In genomic region chr6:117481926-117482239, GRCh38 we compare ENCODE assay signal across 9 cellular contexts. TPM values are rescaled to one million over a fixed set of nuclear protein-coding genes. Genes with fewer than 3 reads are reported as not detected.
A peak's percentile ranks its signal among the peaks of the same experiment; 100 is the strongest.
DNase-seq lines count a peak whose midpoint lies in the region; ATAC-seq and TF ChIP-seq lines count a peak whose summit lies in the region.
"Had no signal": no experiment of that assay in that cellular context is flagged by ENCODE, and none has a peak within 500 bp of the region (broad histone marks: within the 10 kb centered on the region; RNA-seq: fewer than 3 reads in every experiment).

No MANE protein-coding gene starts in this region.

- no peak for TF ChIP-seq CTCF in PC-3 (conservative IDR thresholded peaks at IDR 0.05; ENCODE audit: low read depth, low read length)
- TF ChIP-seq CTCF in epithelial cell of proximal tubule (conservative IDR thresholded peaks at IDR 0.05; ENCODE audit: low read depth, low read length), result no peak
- TF ChIP-seq CTCF in psoas muscle (IDR thresholded peaks at IDR 0.05), result no peak

- intact Hi-C loops in PC-3 (cut with micrococcal nuclease) (loop anchor here (2.0 kb wide), 2 partner anchors 31 to 67 kb away; no protein-coding TSS in a partner anchor), psoas muscle (cut with DNase I) (loop anchor here (2.0 to 5.0 kb wide), 4 partner anchors 35 to 120 kb away; partner anchors contain the start of gene GOPC (in 1 of the 2))

- H3K79me2 ChIP-seq in PC-3 (ENCODE audit: low read length), result peaks cover 37% of the 10 kb centered on the region

- WGBS in psoas muscle, 3 donors, result 28 to 68% (median 40%) methylated on average over 2 of the region's 2 CpGs

- H3F3A ChIP-seq in PC-3 (ENCODE audit: low read length, unreplicated experiment), result no peaks in the 10 kb centered on the region

- CTCF ChIA-PET in PC-3 (lab: Charles Lee), result no interaction called here

- POLR2A ChIA-PET in PC-3 (lab: Charles Lee; ENCODE audit: unreplicated experiment), result no interaction called here

- peak; percentile 0 for ATAC-seq in GM18867 (IDR thresholded peaks at IDR 0.05; ENCODE audit: unreplicated experiment)
- ATAC-seq in PC-3, result no peak
- no peak for ATAC-seq in psoas muscle
- no peak for ATAC-seq in GM19467 (IDR thresholded peaks at IDR 0.05; ENCODE audit: unreplicated experiment)
- ATAC-seq in activated CD4-positive, CD25-positive, alpha-beta regulatory T cell treated with anti-CD3 and anti-CD28 coated beads, Interleukin-2, amount 50 U/mL, for 24 hours, result no peak

- peaks cover 23% of the 10 kb centered on the region for H3K4me1 ChIP-seq in PC-3 (ENCODE audit: insufficient read depth, low read length)
- H3K4me1 ChIP-seq in psoas muscle, result peaks cover 13% of the 10 kb centered on the region
- peaks cover 2% of the 10 kb centered on the region; the same call in 1 of the 2 replicates for H3K4me1 ChIP-seq in SJCRH30

- H3K9ac ChIP-seq in PC-3 (ENCODE audit: low read length), result no peak overlapping the region

- H3K36me3 ChIP-seq in PC-3 (ENCODE audit: low read depth, low read length), result peaks cover 3% of the 10 kb centered on the region; the same call in 1 of the 2 replicates
- no peaks in the 10 kb centered on the region for H3K36me3 ChIP-seq in psoas muscle (ENCODE audit: insufficient read depth in 1 of 2, low read depth in 1 of 2)
- H3K36me3 ChIP-seq in SJCRH30, result no peaks in the 10 kb centered on the region

- H3K27ac ChIP-seq in PC-3 (ENCODE audit: low read length), result no peak overlapping the region
- peak overlapping the region; percentile 93 for H3K27ac ChIP-seq in psoas muscle
- no peak overlapping the region for H3K27ac ChIP-seq in SJCRH30

- H3K4me2 ChIP-seq in PC-3 (ENCODE audit: low read length), result peak overlapping the region; percentile 75

- TSS peak; percentile 31 for BruUV-seq in PC-3 (replicated peaks; lab: Mats Ljungman, UMichigan)

- no peaks in the 10 kb centered on the region for H3K9me2 ChIP-seq in PC-3 (replicated peaks; ENCODE audit: low read length)

- H3K27me3 ChIP-seq in PC-3 (ENCODE audit: low read length) (no peaks in the 10 kb centered on the region), psoas muscle (ENCODE audit: insufficient read depth in 3 of 3, low read length in 2 of 3) (no peaks in the 10 kb centered on the region), SJCRH30 (no peaks in the 10 kb centered on the region)

- H3K9me3 ChIP-seq in PC-3 (ENCODE audit: low read length) (no peaks in the 10 kb centered on the region), psoas muscle (no peaks in the 10 kb centered on the region), SJCRH30 (replicated peaks) (no peaks in the 10 kb centered on the region)

- peak overlapping the region; percentile 85 for H2AFZ ChIP-seq in PC-3 (ENCODE audit: low read length)

- H4K20me1 ChIP-seq in PC-3 (ENCODE audit: low read length), result no peaks in the 10 kb centered on the region

- H3K4me3 ChIP-seq in PC-3 (ENCODE audit: low read length), result peak overlapping the region; percentile 62
- H3K4me3 ChIP-seq in epithelial cell of proximal tubule (ENCODE audit: low read depth, low read length), result peak overlapping the region; percentile 74
- H3K4me3 ChIP-seq in psoas muscle, result peak overlapping the region; percentile 88
- H3K4me3 ChIP-seq in SJCRH30, result no peak overlapping the region

- DNase-seq in PC-3 (no peak), epithelial cell of proximal tubule (ENCODE audit: low read depth) (no peak), psoas muscle (no peak), A172 (ENCODE audit: low spot score) (no peak), SJCRH30 (no peak)

RNA-seq across cellular contexts. Expression of gene DCBLD1, which starts 0.6 kb away (rescaled TPM):
- total RNA-seq in PC-3 (2014; rRNA removed) (31.1 and 35.9 TPM in 2 replicates), epithelial cell of proximal tubule (6.1 and 23.7 TPM in 2 replicates), psoas muscle (1 to 10 TPM; 4.0 to 9.0 (median 5.2) TPM)
- 1 to 10 TPM; 2.0 to 5.1 (median 2.9) TPM for polyA plus RNA-seq in psoas muscle
- total RNA-seq in A172 (2014; rRNA removed; shearing (Covaris generic)), result 29.6 and 71.1 TPM in 2 replicates
- total RNA-seq in SJCRH30 (2014; rRNA removed; shearing (Covaris generic)), result 6.8 and 7.4 TPM in 2 replicates

RNA-seq across cellular contexts. Expression of gene ROS1, which starts 56.1 kb away (rescaled TPM):
- total RNA-seq in PC-3 (2014; rRNA removed) (0.07 and 0.17 TPM in 2 replicates), epithelial cell of proximal tubule (not detected in 2 replicates), psoas muscle (under 1 TPM in 1 of 4 donors, not detected in 3; 0.06 TPM)
- under 1 TPM in 1 of 3 donors, not detected in 2; 0.04 TPM for polyA plus RNA-seq in psoas muscle
- 0.31 and 0.47 TPM in 2 replicates for total RNA-seq in A172 (2014; rRNA removed; shearing (Covaris generic))
- total RNA-seq in SJCRH30 (2014; rRNA removed; shearing (Covaris generic)), result 0.05 and 0.10 TPM in 2 replicates
- total RNA-seq: NCI-H460 had no signal
